ENCODE assay signal across 1 cellular context in the genomic region with DNA sequence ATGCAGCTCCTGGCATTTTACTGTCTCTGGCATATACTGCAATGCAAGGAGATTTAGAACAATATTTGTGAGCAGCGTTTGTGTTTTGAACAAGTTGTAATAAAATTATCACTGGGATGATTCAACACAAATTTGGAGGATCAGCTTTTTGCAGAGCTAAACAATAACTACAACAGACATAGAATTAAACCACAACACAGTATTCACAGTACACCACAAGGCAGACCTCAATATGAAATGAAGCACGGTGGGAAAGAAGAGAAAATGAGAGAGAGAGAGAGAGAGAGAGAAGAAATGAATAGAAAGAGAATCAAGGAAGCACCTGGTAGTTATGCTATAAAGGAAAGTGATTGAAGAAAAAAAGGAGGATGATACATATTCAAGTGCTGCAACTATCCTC.
TF ChIP-seq lines count a peak whose summit lies in the region.

No MANE protein-coding gene starts in this region.

TF ChIP-seq in HepG2, 621 proteins besides CTCF, POLR2A, EP300 and RAD21:
- TF ChIP-seq MAFF (IDR thresholded peaks at IDR 0.05; ENCODE audit: low read depth, low read length) = peak; percentile 64
- peak; percentile 55 to 81 for TF ChIP-seq MAFK (conservative IDR thresholded peaks at IDR 0.05 in 1 of 2, IDR thresholded peaks at IDR 0.05 in 1 of 2; ENCODE audit: low read length in 2 of 2)
- no peak for TF ChIP-seq ZSCAN25 (CRISPR knock-in tag; IDR thresholded peaks at IDR 0.05)
